Comparison of ENCODE assay signal across 1 cellular context in genomic region chr6:158559895-158560786, GRCh38.
A peak's percentile ranks its signal among the peaks of the same experiment; 100 is the strongest.
TF ChIP-seq lines count a peak whose summit lies in the region.

Gene TMEM181, plus strand, starts transcription at chr6:158560091. Its CDS starts 134 bp downstream, at chr6:158560225.

TF ChIP-seq in K562, 482 proteins besides CTCF, POLR2A, EP300 and RAD21 (continued from another document and continues in another):
- TF ChIP-seq RREB1 (CRISPR knock-in tag; IDR thresholded peaks at IDR 0.05) (no peak; the same call in 1 of the 2 replicates), TFAM (CRISPR knock-in tag; conservative IDR thresholded peaks at IDR 0.05) (no peak), MAFK (IDR thresholded peaks at IDR 0.05; ENCODE audit: low read length) (0 out of 2 replicates have a peak, but pooled peaks have one; percentile 16), ZNF583 (CRISPR knock-in tag; IDR thresholded peaks at IDR 0.05) (0 out of 2 replicates have a peak, but pooled peaks have one; percentile 29), GATAD2A (IDR thresholded peaks at IDR 0.05) (peak; percentile 48; the same call in 1 of the 2 replicates), ZNF12 (CRISPR knock-in tag; IDR thresholded peaks at IDR 0.05) (no peak; the same call in 1 of the 2 replicates), MXD1 (CRISPR knock-in tag; IDR thresholded peaks at IDR 0.05; ENCODE audit: borderline replicate concordance, poor library complexity, severe bottlenecking) (peak; percentile 50), ATF4 (CRISPR knock-in tag; IDR thresholded peaks at IDR 0.05) (no peak), RFX5 (IDR thresholded peaks at IDR 0.05; ENCODE audit: low read depth, low read length) (no peak), HMGN3 (IDR thresholded peaks at IDR 0.05; ENCODE audit: borderline replicate concordance, extremely low read depth, insufficient read length, low read depth, low read length) (peak; percentile 83), CBX2 (IDR thresholded peaks at IDR 0.05; ENCODE audit: insufficient read depth, low read length, poor library complexity, severe bottlenecking) (no peak), GTF2E2 (tag; IDR thresholded peaks at IDR 0.05) (no peak; the same call in 1 of the 2 replicates), TFE3 (CRISPR knock-in tag; IDR thresholded peaks at IDR 0.05) (peak; percentile 96), ZBTB2 (IDR thresholded peaks at IDR 0.05) (no peak), MED1 (CRISPR knock-in tag; IDR thresholded peaks at IDR 0.05; ENCODE audit: borderline replicate concordance) (no peak), CHD4 (IDR thresholded peaks at IDR 0.05; ENCODE audit: insufficient read depth, insufficient replicate concordance, low read depth, low read length, poor library complexity, severe bottlenecking) (no peak), BDP1 (IDR thresholded peaks at IDR 0.05; ENCODE audit: insufficient read depth, insufficient read length) (no peak), YBX1 (IDR thresholded peaks at IDR 0.05) (no peak), SMARCC2 (IDR thresholded peaks at IDR 0.05; ENCODE audit: low read depth) (no peak), ZNF431 (CRISPR knock-in tag; IDR thresholded peaks at IDR 0.05) (no peak; the same call in 1 of the 2 replicates), NR2C2 (CRISPR knock-in tag; IDR thresholded peaks at IDR 0.05) (peak; percentile 42; the same call in 1 of the 2 replicates), NR2C2 (tag; IDR thresholded peaks at IDR 0.05) (peak; percentile 80), ZKSCAN1 (IDR thresholded peaks at IDR 0.05; ENCODE audit: low read depth, low read length) (no peak), CREM (IDR thresholded peaks at IDR 0.05; ENCODE audit: low read depth) (peak; percentile 99), ZNF518B (CRISPR knock-in tag; IDR thresholded peaks at IDR 0.05) (no peak), NCOA4 (IDR thresholded peaks at IDR 0.05; ENCODE audit: partially characterized antibody) (no peak), GATA2 (CRISPR knock-in tag; IDR thresholded peaks at IDR 0.05) (no peak), NR1H2 (CRISPR knock-in tag; IDR thresholded peaks at IDR 0.05) (peak; percentile 82; the same call in 1 of the 2 replicates), MLLT1 (IDR thresholded peaks at IDR 0.05) (no peak), ZNF696 (CRISPR knock-in tag; conservative IDR thresholded peaks at IDR 0.05) (no peak), TSC22D4 (tag; IDR thresholded peaks at IDR 0.05) (no peak), FOXO4 (CRISPR knock-in tag; IDR thresholded peaks at IDR 0.05) (no peak), ZNF75A (CRISPR knock-in tag; IDR thresholded peaks at IDR 0.05) (no peak), CC2D1A (IDR thresholded peaks at IDR 0.05) (no peak), VEZF1 (CRISPR knock-in tag; IDR thresholded peaks at IDR 0.05) (peak; percentile 96), ZNF280A (IDR thresholded peaks at IDR 0.05; ENCODE audit: low read depth, partially characterized antibody) (no peak), MTA2 (IDR thresholded peaks at IDR 0.05; ENCODE audit: low read depth) (no peak)
